In genomic region chr15:91547356-91547755, GRCh38 we compare ENCODE assay signal across 32 cellular contexts.
"Had no signal": no experiment of that assay in that cellular context is flagged by ENCODE, and none has a peak within 500 bp of the region (broad histone marks: within the 10 kb centered on the region; RNA-seq: fewer than 3 reads in every experiment).

No MANE protein-coding gene starts in this region.

- H3K27ac ChIP-seq: adrenal gland, brain microvascular endothelial cell, coronary artery, dorsolateral prefrontal cortex, esophagus muscularis mucosa, foreskin keratinocyte, gastrocnemius medialis, heart left ventricle, WERI-Rb-1 had no signal

- H3K4me3 ChIP-seq: adrenal gland, coronary artery, dorsolateral prefrontal cortex, esophagus muscularis mucosa, gastrocnemius medialis, heart left ventricle had no signal

- DNase-seq: activated CD4-positive, alpha-beta memory T cell treated with anti-CD3 and anti-CD28 coated beads for 36 hours; activated CD4-positive, alpha-beta T cell treated with anti-CD3 and anti-CD28 coated beads for 36 hours; activated CD4-positive, alpha-beta T cell treated with anti-CD3 and anti-CD28 coated beads, Interleukin-2, amount 10 ng/mL, durations not matched to agents 24 days and 14 days; activated CD4-positive, CD25-positive, alpha-beta regulatory T cell; activated CD4-positive, CD25-positive, alpha-beta regulatory T cell treated with anti-CD3 and anti-CD28 coated beads, Interleukin-2, amount 50 U/mL, for 72 hours; activated CD8-positive, alpha-beta memory T cell treated with anti-CD3 and anti-CD28 coated beads, Interleukin-2, amount 10 ng/mL, durations not matched to agents 7 days and 5 days; activated CD8-positive, alpha-beta memory T cell treated with anti-CD3 and anti-CD28 coated beads, Interleukin-2, amount 50 U/mL, for 4 hours; activated CD8-positive, alpha-beta T cell treated with anti-CD3 and anti-CD28 coated beads, Interleukin-2, amount 10 ng/mL, durations not matched to agents 7 days and 5 days; activated effector memory CD4-positive, alpha-beta T cell treated with anti-CD3 and anti-CD28 coated beads, Interleukin-2, amount 50 U/mL, for 16 hours; activated naive CD4-positive, alpha-beta T cell treated with anti-CD3 and anti-CD28 coated beads for 36 hours; activated naive CD8-positive, alpha-beta T cell treated with anti-CD3 and anti-CD28 coated beads for 36 hours; activated naive CD8-positive, alpha-beta T cell treated with anti-CD3 and anti-CD28 coated beads, Interleukin-2, amount 50 U/mL, for 24 hours; activated T-cell treated with anti-CD3 and anti-CD28 coated beads, Interleukin-2, amount 50 U/mL, for 1 hour; activated T-cell treated with anti-CD3 and anti-CD28 coated beads, Interleukin-2, amount 50 U/mL, for 48 hours; adrenal gland; amygdala; aorta; brain microvascular endothelial cell; dorsolateral prefrontal cortex; effector memory CD4-positive, alpha-beta T cell; endodermal cell; erythroblast; foreskin keratinocyte; gastrocnemius medialis; glutamatergic neuron; heart left ventricle; T-helper 17 cell; T1000; WERI-Rb-1 had no signal

- H3K4me1 ChIP-seq: adrenal gland, foreskin keratinocyte had no signal

- FAIRE-seq: bronchial epithelial cell had no signal

- ATAC-seq: activated CD4-positive, alpha-beta T cell treated with anti-CD3 and anti-CD28 coated beads for 36 hours; activated CD8-positive, alpha-beta memory T cell treated with anti-CD3 and anti-CD28 coated beads, Interleukin-2, amount 10 ng/mL, durations not matched to agents 7 days and 5 days; activated CD8-positive, alpha-beta T cell treated with anti-CD3 and anti-CD28 coated beads, Interleukin-2, amount 10 ng/mL, durations not matched to agents 7 days and 5 days; activated naive CD8-positive, alpha-beta T cell treated with anti-CD3 and anti-CD28 coated beads, Interleukin-2, amount 50 U/mL, for 24 hours; foreskin keratinocyte; gastrocnemius medialis; heart left ventricle; T-helper 17 cell had no signal

- H3K36me3 ChIP-seq: adrenal gland, brain microvascular endothelial cell, esophagus muscularis mucosa, gastrocnemius medialis, heart left ventricle, WERI-Rb-1 had no signal

- H3K9me3 ChIP-seq: adrenal gland, esophagus muscularis mucosa, gastrocnemius medialis, heart left ventricle had no signal

- H3K27me3 ChIP-seq: adrenal gland, brain microvascular endothelial cell, dorsolateral prefrontal cortex, esophagus muscularis mucosa, gastrocnemius medialis, heart left ventricle had no signal
